Comparison of ENCODE assay signal across 11 cellular contexts in the genomic region with DNA sequence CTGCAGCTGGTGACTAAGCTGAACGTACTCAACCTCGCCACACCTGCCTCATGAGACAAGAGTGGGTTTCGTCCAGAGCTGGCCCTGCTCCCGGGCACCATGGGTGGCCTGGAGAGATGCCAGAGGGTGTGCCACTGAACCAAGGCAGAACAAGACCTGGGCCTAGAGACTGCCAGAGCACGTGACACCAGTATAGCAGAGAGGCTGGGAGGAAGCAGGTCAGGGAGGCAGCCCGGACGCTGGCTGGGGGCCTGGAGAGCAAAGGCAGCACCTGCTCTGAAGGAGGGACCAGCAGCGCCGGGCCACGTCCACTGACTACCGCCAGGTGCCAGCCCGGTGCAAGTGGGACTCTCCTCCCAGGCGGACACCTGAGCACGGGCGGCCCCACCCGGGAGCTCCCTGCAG. TPM values are rescaled to one million over a fixed set of nuclear protein-coding genes. Genes with fewer than 3 reads are reported as not detected.
A peak's percentile ranks its signal among the peaks of the same experiment; 100 is the strongest.
DNase-seq lines count a peak whose midpoint lies in the region; ATAC-seq and TF ChIP-seq lines count a peak whose summit lies in the region.
"Had no signal": no experiment of that assay in that cellular context is flagged by ENCODE, and none has a peak within 500 bp of the region (broad histone marks: within the 10 kb centered on the region; RNA-seq: fewer than 3 reads in every experiment).

No MANE protein-coding gene starts in this region.

- H3K9ac ChIP-seq in MM.1S (ENCODE audit: low read length): no peak overlapping the region

- peaks cover 3% of the 10 kb centered on the region; the same call in 1 of the 2 replicates for H3K36me3 ChIP-seq in RWPE2 (ENCODE audit: low read depth)
- H3K36me3 ChIP-seq in left lung: peaks cover 0 to 62% of the 10 kb centered on the region in 2 donors
- H3K36me3 ChIP-seq in MM.1S (replicated peaks; ENCODE audit: insufficient read depth, low read length): peaks cover 12% of the 10 kb centered on the region; the same call in 1 of the 2 replicates

- 0 out of 2 replicates have a peak, but pooled peaks cover 2% of the 10 kb centered on the region for H3K79me2 ChIP-seq in MM.1S (ENCODE audit: low read length)

- DNase-seq in stimulated activated naive CD8-positive, alpha-beta T cell treated with anti-CD3 and anti-CD28 coated beads, Interleukin-15, Interleukin-2, amounts not matched to agents 100 U/mL and 50 U/mL, for 24 hours: no peak
- DNase-seq in RWPE2 (ENCODE audit: low spot score) (peak; percentile 83), left lung (peak; percentile 87), GF-D8 (lab: John Stamatoyannopoulos, UW) (no peak), MM.1S (no peak)
- DNase-seq in activated CD4-positive, alpha-beta T cell treated with anti-CD3 and anti-CD28 coated beads for 48 hours: no peak
- DNase-seq: activated T-cell treated with anti-CD3 and anti-CD28 coated beads, Interleukin-2, amount 50 U/mL, for 4 hours; stimulated activated naive CD4-positive, alpha-beta T cell had no signal

- peaks cover 34% of the 10 kb centered on the region for H3K36me3 Mint-ChIP-seq in stimulated activated naive CD8-positive, alpha-beta T cell treated with anti-CD3 and anti-CD28 coated beads, Interleukin-15, Interleukin-2, amounts not matched to agents 100 ng/mL and 50 ng/mL, for 24 hours (ENCODE audit: low read depth)

- H3K4me1 ChIP-seq in RWPE2 (ENCODE audit: insufficient read depth, poor library complexity, severe bottlenecking) (peaks cover 11% of the 10 kb centered on the region), left lung (no peaks in the 10 kb centered on the region), MM.1S (ENCODE audit: low read length) (no peaks in the 10 kb centered on the region)

- no peak overlapping the region for H3K4me2 ChIP-seq in MM.1S (ENCODE audit: low read depth, low read length)

- no peaks in the 10 kb centered on the region for H4K20me1 ChIP-seq in MM.1S (ENCODE audit: insufficient read depth, low read length)

- H3K9me3 Mint-ChIP-seq in stimulated activated naive CD8-positive, alpha-beta T cell treated with anti-CD3 and anti-CD28 coated beads, Interleukin-15, Interleukin-2, amounts not matched to agents 100 ng/mL and 50 ng/mL, for 24 hours: no peaks in the 10 kb centered on the region
- H3K9me3 Mint-ChIP-seq: activated T-cell treated with anti-CD3 and anti-CD28 coated beads, Interleukin-2, amount 50 U/mL, for 4 hours had no signal

- H3K27ac Mint-ChIP-seq in stimulated activated naive CD8-positive, alpha-beta T cell treated with anti-CD3 and anti-CD28 coated beads, Interleukin-15, Interleukin-2, amounts not matched to agents 100 ng/mL and 50 ng/mL, for 24 hours: peak overlapping the region; percentile 40

- intact Hi-C loops in left lung (cut with DNase I): no loop called here

- H3F3A ChIP-seq in MM.1S (ENCODE audit: insufficient read depth, low read length): no peaks in the 10 kb centered on the region

- no peak overlapping the region for H2AFZ ChIP-seq in MM.1S (ENCODE audit: low read length)

- H3K9me3 ChIP-seq in RWPE2 (ENCODE audit: severe bottlenecking) (no peaks in the 10 kb centered on the region), left lung (no peaks in the 10 kb centered on the region), MM.1S (replicated peaks; ENCODE audit: insufficient read depth, low read length) (no peaks in the 10 kb centered on the region)
- H3K9me3 ChIP-seq: neutrophil had no signal

- TF ChIP-seq CTCF in RWPE2 (IDR thresholded peaks at IDR 0.05; ENCODE audit: poor library complexity, severe bottlenecking): peak; percentile 13
- no peak for TF ChIP-seq CTCF in left lung (IDR thresholded peaks at IDR 0.05)
- TF ChIP-seq CTCF in MM.1S (IDR thresholded peaks at IDR 0.05; ENCODE audit: low read length): no peak

- H3K27me3 Mint-ChIP-seq in stimulated activated naive CD8-positive, alpha-beta T cell treated with anti-CD3 and anti-CD28 coated beads, Interleukin-15, Interleukin-2, amounts not matched to agents 100 ng/mL and 50 ng/mL, for 24 hours: no peaks in the 10 kb centered on the region

- peak overlapping the region; percentile 13 for H3K27ac ChIP-seq in RWPE2 (ENCODE audit: poor library complexity, severe bottlenecking)
- peak overlapping the region in 1 of 2 donors; percentile 13 for H3K27ac ChIP-seq in left lung
- H3K27ac ChIP-seq in MM.1S (ENCODE audit: low read length): no peak overlapping the region
- H3K27ac ChIP-seq: neutrophil had no signal

- H3K4me1 Mint-ChIP-seq in stimulated activated naive CD8-positive, alpha-beta T cell treated with anti-CD3 and anti-CD28 coated beads, Interleukin-15, Interleukin-2, amounts not matched to agents 100 ng/mL and 50 ng/mL, for 24 hours (ENCODE audit: low read depth): no peaks in the 10 kb centered on the region

- H3K4me3 ChIP-seq in RWPE2 (ENCODE audit: severe bottlenecking): no peak overlapping the region
- no peak overlapping the region for H3K4me3 ChIP-seq in left lung
- H3K4me3 ChIP-seq in MM.1S (ENCODE audit: low read length): no peak overlapping the region

- no peak for ATAC-seq in stimulated activated naive CD8-positive, alpha-beta T cell treated with anti-CD3 and anti-CD28 coated beads, Interleukin-15, Interleukin-2, amounts not matched to agents 100 U/mL and 50 U/mL, for 24 hours
- ATAC-seq in RWPE2 (ENCODE audit: low read depth) (peak; percentile 69), left lung (peak; percentile 95), GM21360 (IDR thresholded peaks at IDR 0.05; ENCODE audit: unreplicated experiment) (no peak)
- ATAC-seq: activated T-cell treated with anti-CD3 and anti-CD28 coated beads, Interleukin-2, amount 50 U/mL, for 4 hours had no signal

- no peaks in the 10 kb centered on the region for H3K9me2 ChIP-seq in MM.1S (replicated peaks; ENCODE audit: insufficient read depth, low read length)

- H3K27me3 ChIP-seq in RWPE2 (ENCODE audit: insufficient read depth, poor library complexity, severe bottlenecking) (no peaks in the 10 kb centered on the region), left lung (no peaks in the 10 kb centered on the region), MM.1S (replicated peaks; ENCODE audit: insufficient read depth, low read length) (no peaks in the 10 kb centered on the region)
- H3K27me3 ChIP-seq: neutrophil had no signal

- no peak overlapping the region for H3K4me3 Mint-ChIP-seq in stimulated activated naive CD8-positive, alpha-beta T cell treated with anti-CD3 and anti-CD28 coated beads, Interleukin-15, Interleukin-2, amounts not matched to agents 100 ng/mL and 50 ng/mL, for 24 hours
- H3K4me3 Mint-ChIP-seq: activated T-cell treated with anti-CD3 and anti-CD28 coated beads, Interleukin-2, amount 50 U/mL, for 4 hours had no signal

RNA-seq across cellular contexts. Expression of a gene that starts 7.3 kb away (rescaled TPM):
- 1 to 10 TPM; 7.1 to 7.5 TPM for total RNA-seq in left lung

Comparison
In these comparisons a context has a peak if more than half of its experiments do, and no peak if none do; other contexts are left out.
1. ATAC-seq: peak in RWPE2 (single experiment) and left lung (single experiment); none in stimulated activated naive CD8-positive, alpha-beta T cell treated with anti-CD3 and anti-CD28 coated beads, Interleukin-15, Interleukin-2, amounts not matched to agents 100 U/mL and 50 U/mL, for 24 hours (single experiment) and GM21360 (single experiment).
2. DNase-seq: peak in RWPE2 (single experiment) and left lung (2 of 2); none in stimulated activated naive CD8-positive, alpha-beta T cell treated with anti-CD3 and anti-CD28 coated beads, Interleukin-15, Interleukin-2, amounts not matched to agents 100 U/mL and 50 U/mL, for 24 hours (single experiment), GF-D8 (single experiment), MM.1S (single experiment) and activated CD4-positive, alpha-beta T cell treated with anti-CD3 and anti-CD28 coated beads for 48 hours (single experiment).